8 cellular contexts compared by ENCODE assay signal in the genomic region with DNA sequence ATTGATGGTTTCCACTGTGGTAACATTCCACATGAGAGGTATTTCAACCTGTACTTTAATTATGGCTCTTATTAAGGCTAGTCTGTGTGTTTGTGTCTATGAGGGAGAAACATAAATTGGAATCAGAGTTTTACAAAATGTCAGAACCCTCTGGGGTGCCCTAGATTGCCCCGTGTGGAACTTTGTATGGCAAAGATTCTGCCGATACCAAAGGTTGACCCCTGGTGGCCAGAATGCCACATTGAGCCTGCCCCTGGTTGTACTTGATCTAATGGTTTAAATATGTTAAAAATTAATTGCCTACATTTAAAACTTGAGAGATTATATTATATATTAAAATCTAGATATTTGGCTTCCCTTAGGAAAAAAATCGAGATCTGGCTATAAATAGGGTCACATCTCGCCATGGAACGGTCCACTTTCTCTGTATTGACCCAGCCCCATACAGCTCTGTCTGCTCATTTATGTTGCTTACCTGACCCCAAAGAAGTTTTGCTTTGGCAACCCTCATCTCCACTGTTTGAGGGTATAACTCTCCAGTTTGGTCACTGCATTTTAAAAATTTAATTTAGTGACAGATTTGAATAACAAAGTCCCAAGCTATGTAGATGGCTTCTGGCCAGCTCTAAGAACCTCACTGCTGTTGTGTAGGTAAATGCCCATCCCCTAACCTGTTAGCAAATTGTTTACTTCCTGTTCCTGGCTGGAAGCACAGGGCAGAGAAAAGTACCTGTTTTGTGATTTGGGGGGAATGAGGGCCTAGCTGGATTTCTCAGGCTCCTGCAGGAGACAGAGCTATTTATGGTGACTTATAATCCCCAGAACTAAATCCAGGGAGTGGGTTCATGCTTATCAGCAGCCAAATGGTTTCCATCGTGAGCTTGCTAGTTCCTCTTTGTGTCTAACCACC.
A peak's percentile ranks its signal among the peaks of the same experiment; 100 is the strongest.
DNase-seq lines count a peak whose midpoint lies in the region; ATAC-seq and TF ChIP-seq lines count a peak whose summit lies in the region.

No MANE protein-coding gene starts in this region.

- no peak overlapping the region for H3K4me3 Mint-ChIP-seq in activated T-cell treated with anti-CD3 and anti-CD28 coated beads, Interleukin-2, amount 50 U/mL, for 4 hours
- no peak overlapping the region for H3K4me3 Mint-ChIP-seq in glutamatergic neuron (ENCODE audit: unreplicated experiment)

- no peak overlapping the region for H3K4me3 ChIP-seq in sigmoid colon

- TF ChIP-seq CTCF in glutamatergic neuron (IDR thresholded peaks at IDR 0.05; ENCODE audit: partially characterized antibody, unreplicated experiment): peak; percentile 89
- peak; percentile 27 to 71 (median 45) for TF ChIP-seq CTCF in sigmoid colon (IDR thresholded peaks at IDR 0.05)

- TF ChIP-seq POLR2A in sigmoid colon (IDR thresholded peaks at IDR 0.05): no peak

- intact Hi-C loops in sigmoid colon (cut with DNase I): no loop called here

- peaks cover 10% of the 10 kb centered on the region for H3K4me1 Mint-ChIP-seq in activated T-cell treated with anti-CD3 and anti-CD28 coated beads, Interleukin-2, amount 50 U/mL, for 4 hours (ENCODE audit: low read depth)
- peaks cover 5% of the 10 kb centered on the region for H3K4me1 Mint-ChIP-seq in glutamatergic neuron (ENCODE audit: low read depth, unreplicated experiment)

- no peaks in the 10 kb centered on the region for H3K27me3 Mint-ChIP-seq in activated T-cell treated with anti-CD3 and anti-CD28 coated beads, Interleukin-2, amount 50 U/mL, for 4 hours (ENCODE audit: low read depth)
- no peaks in the 10 kb centered on the region for H3K27me3 Mint-ChIP-seq in glutamatergic neuron (ENCODE audit: unreplicated experiment)

- no peaks in the 10 kb centered on the region for H3K36me3 ChIP-seq in sigmoid colon

- no peaks in the 10 kb centered on the region for H3K9me3 ChIP-seq in sigmoid colon

- no peaks in the 10 kb centered on the region for H3K4me1 ChIP-seq in sigmoid colon

- H3K36me3 Mint-ChIP-seq in activated T-cell treated with anti-CD3 and anti-CD28 coated beads, Interleukin-2, amount 50 U/mL, for 4 hours (ENCODE audit: insufficient read depth): no peaks in the 10 kb centered on the region
- no peaks in the 10 kb centered on the region for H3K36me3 Mint-ChIP-seq in glutamatergic neuron (ENCODE audit: unreplicated experiment)

- H3K9me3 Mint-ChIP-seq in activated T-cell treated with anti-CD3 and anti-CD28 coated beads, Interleukin-2, amount 50 U/mL, for 4 hours: no peaks in the 10 kb centered on the region
- peaks cover 6% of the 10 kb centered on the region for H3K9me3 Mint-ChIP-seq in glutamatergic neuron (ENCODE audit: unreplicated experiment)

- no peak overlapping the region for H3K27ac ChIP-seq in sigmoid colon

- no peaks in the 10 kb centered on the region for H3K27me3 ChIP-seq in sigmoid colon

- H3K27ac Mint-ChIP-seq in glutamatergic neuron (ENCODE audit: unreplicated experiment): no peak overlapping the region

- 19 to 29% methylated on average over 6 of the region's 6 CpGs for WGBS in sigmoid colon, 2 donors

- no peak for TF ChIP-seq EP300 in sigmoid colon (IDR thresholded peaks at IDR 0.05)

- peak; percentile 81 for ATAC-seq in HG02678 (IDR thresholded peaks at IDR 0.05; ENCODE audit: unreplicated experiment)
- no peak for ATAC-seq in activated T-cell treated with anti-CD3 and anti-CD28 coated beads, Interleukin-2, amount 50 U/mL, for 4 hours

- peak; percentile 37 for DNase-seq in NK-92 treated with Interleukin-12 subunit alpha and Interleukin-12 subunit beta, amount 100 ng/mL, for 24 hours (lab: John Stamatoyannopoulos, UW)
- DNase-seq in NK-92 (lab: John Stamatoyannopoulos, UW; ENCODE audit: unreplicated experiment): no peak
- DNase-seq in NOMO-1 (lab: John Stamatoyannopoulos, UW; ENCODE audit: unreplicated experiment in 2 of 2): peak; percentile 26 to 62
- peak; percentile 29 for DNase-seq in activated T-cell treated with anti-CD3 and anti-CD28 coated beads, Interleukin-2, amount 50 U/mL, for 4 hours
- peak; percentile 78 for DNase-seq in glutamatergic neuron
- no peak for DNase-seq in sigmoid colon
- DNase-seq in hippocampal formation (lab: John Stamatoyannopoulos, UW): no peak

Comparison
In these comparisons a context has a peak if more than half of its experiments do, and no peak if none do; other contexts are left out.
1. DNase-seq: peak in NK-92 treated with Interleukin-12 subunit alpha and Interleukin-12 subunit beta, amount 100 ng/mL, for 24 hours (single experiment), NOMO-1 (2 of 2), activated T-cell treated with anti-CD3 and anti-CD28 coated beads, Interleukin-2, amount 50 U/mL, for 4 hours (single experiment) and glutamatergic neuron (single experiment); none in NK-92 (single experiment), sigmoid colon (single experiment) and hippocampal formation (0 of 2).